ENCODE assay signal across 14 cellular contexts in the genomic region with DNA sequence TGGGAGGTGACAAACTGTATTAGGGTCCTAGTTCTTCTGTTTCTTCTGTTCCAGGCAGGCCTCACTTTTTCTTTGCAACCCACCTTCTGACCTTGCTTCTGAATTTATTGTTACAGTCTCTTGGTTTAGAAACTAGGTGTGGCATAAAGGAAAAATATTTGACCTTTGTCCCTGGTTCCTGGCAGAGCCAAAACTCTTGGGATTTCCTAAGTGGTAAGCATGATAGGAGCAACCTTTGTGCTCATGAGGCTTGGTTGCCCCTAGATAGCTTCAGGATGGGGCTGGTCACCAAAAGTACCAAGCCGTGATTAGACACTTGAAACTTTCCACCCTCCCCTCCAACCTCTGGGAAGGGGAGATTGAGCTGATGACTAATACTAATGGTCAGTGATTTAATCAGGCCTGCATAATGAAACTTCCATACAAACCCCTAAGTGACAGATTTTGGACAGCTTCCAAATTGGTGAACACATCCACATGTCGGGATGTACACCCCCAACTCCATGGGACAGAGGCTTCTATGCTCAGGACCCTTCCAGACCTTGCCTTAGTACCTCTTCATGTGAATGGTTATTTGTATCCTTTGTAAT. TPM values are rescaled to one million over a fixed set of nuclear protein-coding genes. Genes with fewer than 3 reads are reported as not detected.
DNase-seq lines count a peak whose midpoint lies in the region; ATAC-seq, FAIRE-seq and TF ChIP-seq lines count a peak whose summit lies in the region.
"Had no signal": no experiment of that assay in that cellular context is flagged by ENCODE, and none has a peak within 500 bp of the region (broad histone marks: within the 10 kb centered on the region; RNA-seq: fewer than 3 reads in every experiment).

No MANE protein-coding gene starts in this region.

- peaks cover 29% of the 10 kb centered on the region for H3K4me1 Mint-ChIP-seq in HFFc6 (ENCODE audit: low read depth)
- H3K4me1 Mint-ChIP-seq in activated naive CD8-positive, alpha-beta T cell treated with anti-CD3 and anti-CD28 coated beads, Interleukin-2, amount 50 U/mL, for 24 hours: peaks cover 61% of the 10 kb centered on the region
- peaks cover 16 to 52% (median 45%) of the 10 kb centered on the region in 4 donors for H3K4me1 Mint-ChIP-seq in naive thymus-derived CD8-positive, alpha-beta T cell

- H3K27ac Mint-ChIP-seq in HFFc6: peak overlapping the region; percentile 1
- peak overlapping the region; percentile 75 for H3K27ac Mint-ChIP-seq in activated naive CD8-positive, alpha-beta T cell treated with anti-CD3 and anti-CD28 coated beads, Interleukin-2, amount 50 U/mL, for 24 hours
- peak overlapping the region in 6 of 10 donors; percentile 0 to 79 (median 27) for H3K27ac Mint-ChIP-seq in naive thymus-derived CD8-positive, alpha-beta T cell

- peaks cover 20% of the 10 kb centered on the region for H3K4me1 ChIP-seq in BE2C

- peaks cover 18% of the 10 kb centered on the region for H3K36me3 ChIP-seq in BE2C

- TF ChIP-seq CTCF in BE2C (IDR thresholded peaks at IDR 0.05; ENCODE audit: low read depth, low read length) (no peak), HFFc6 (IDR thresholded peaks at IDR 0.05) (no peak), D721Med (IDR thresholded peaks at IDR 0.05; ENCODE audit: insufficient read depth, missing control alignments) (no peak)

- no peaks in the 10 kb centered on the region for H3K27me3 Mint-ChIP-seq in HFFc6 (ENCODE audit: insufficient read depth)
- no peaks in the 10 kb centered on the region for H3K27me3 Mint-ChIP-seq in activated naive CD8-positive, alpha-beta T cell treated with anti-CD3 and anti-CD28 coated beads, Interleukin-2, amount 50 U/mL, for 24 hours
- no peaks in the 10 kb centered on the region for H3K27me3 Mint-ChIP-seq in naive thymus-derived CD8-positive, alpha-beta T cell

- no peak for FAIRE-seq in D721Med (lab: Jason Lieb, UNC)

- POLR2A ChIA-PET in naive thymus-derived CD8-positive, alpha-beta T cell (lab: Charles Lee): no interaction called here

- no peak overlapping the region for H3K4me3 Mint-ChIP-seq in HFFc6
- no peak overlapping the region for H3K4me3 Mint-ChIP-seq in activated naive CD8-positive, alpha-beta T cell treated with anti-CD3 and anti-CD28 coated beads, Interleukin-2, amount 50 U/mL, for 24 hours
- no peak overlapping the region for H3K4me3 Mint-ChIP-seq in naive thymus-derived CD8-positive, alpha-beta T cell

- DNase-seq in BE2C (peak; percentile 30), HFFc6 (no peak), D721Med (ENCODE audit: insufficient read length, low spot score) (no peak)
- DNase-seq in activated naive CD8-positive, alpha-beta T cell treated with anti-CD3 and anti-CD28 coated beads, Interleukin-2, amount 50 U/mL, for 24 hours: no peak
- no peak for DNase-seq in naive thymus-derived CD8-positive, alpha-beta T cell
- DNase-seq: activated CD8-positive, alpha-beta memory T cell treated with anti-CD3 and anti-CD28 coated beads for 24 hours; foreskin melanocyte; GDM1; NCI-H1436 treated with DMSO at 0.1 percent for 48 hours; NCI-H446 had no signal

- ATAC-seq in activated naive CD8-positive, alpha-beta T cell treated with anti-CD3 and anti-CD28 coated beads, Interleukin-2, amount 50 U/mL, for 24 hours: no peak
- ATAC-seq in naive thymus-derived CD8-positive, alpha-beta T cell: no peak
- ATAC-seq in GM18502 (IDR thresholded peaks at IDR 0.05; ENCODE audit: poor library complexity, unreplicated experiment): no peak
- ATAC-seq in GM19328 (IDR thresholded peaks at IDR 0.05; ENCODE audit: unreplicated experiment): no peak

- peaks cover 8% of the 10 kb centered on the region for H3K36me3 Mint-ChIP-seq in HFFc6 (ENCODE audit: low read depth)
- H3K36me3 Mint-ChIP-seq in activated naive CD8-positive, alpha-beta T cell treated with anti-CD3 and anti-CD28 coated beads, Interleukin-2, amount 50 U/mL, for 24 hours (ENCODE audit: low read depth): peaks cover 33% of the 10 kb centered on the region
- peaks cover 0 to 46% (median 16%) of the 10 kb centered on the region in 3 donors for H3K36me3 Mint-ChIP-seq in naive thymus-derived CD8-positive, alpha-beta T cell

- H3K4me3 ChIP-seq in BE2C (ENCODE audit: low read depth, low read length): no peak overlapping the region
- H3K4me3 ChIP-seq: lung, vagina had no signal

- H3K27me3 ChIP-seq in BE2C: no peaks in the 10 kb centered on the region
- H3K27me3 ChIP-seq: vagina had no signal

- no peaks in the 10 kb centered on the region for H3K9me3 Mint-ChIP-seq in HFFc6
- no peaks in the 10 kb centered on the region for H3K9me3 Mint-ChIP-seq in activated naive CD8-positive, alpha-beta T cell treated with anti-CD3 and anti-CD28 coated beads, Interleukin-2, amount 50 U/mL, for 24 hours
- no peaks in the 10 kb centered on the region for H3K9me3 Mint-ChIP-seq in naive thymus-derived CD8-positive, alpha-beta T cell

- H3K9me3 ChIP-seq in BE2C: no peaks in the 10 kb centered on the region
- H3K9me3 ChIP-seq: vagina had no signal

RNA-seq across cellular contexts. Expression of a gene that starts 4.7 kb away (rescaled TPM):
- 32.4 TPM for polyA plus RNA-seq in BE2C (2012; ENCODE audit: insufficient read depth, insufficient read length, low read depth)
- 10 to 100 TPM; 30.6 to 37.8 (median 34.8) TPM for total RNA-seq in HFFc6 (2021; fragmentation: NEBNext Ultra II Directional; extraction: Animal tissue kit (Norgen Biotek cat#: 25700))
- 100 to 1,000 TPM in 1 of 2 experiments, 10 to 100 TPM in 1; 95.8 to 109 TPM for total RNA-seq in naive thymus-derived CD8-positive, alpha-beta T cell
- polyA plus RNA-seq in naive thymus-derived CD8-positive, alpha-beta T cell: 10 to 100 TPM; 66.1 to 70.7 (median 68.8) TPM

Comparison
In these comparisons a context has a peak if more than half of its experiments do, and no peak if none do; other contexts are left out.
1. H3K27ac Mint-ChIP-seq: peak in every context shown above with its lines; median percentile 75 in activated naive CD8-positive, alpha-beta T cell treated with anti-CD3 and anti-CD28 coated beads, Interleukin-2, amount 50 U/mL, for 24 hours; 27 in naive thymus-derived CD8-positive, alpha-beta T cell; 1 in HFFc6.